ENCODE assay signal across 18 cellular contexts in genomic region chr2:153105829-153106578, GRCh38.
DNase-seq lines count a peak whose midpoint lies in the region; ATAC-seq, FAIRE-seq and TF ChIP-seq lines count a peak whose summit lies in the region.
"Had no signal": no experiment of that assay in that cellular context is flagged by ENCODE, and none has a peak within 500 bp of the region (broad histone marks: within the 10 kb centered on the region; RNA-seq: fewer than 3 reads in every experiment).

No MANE protein-coding gene starts in this region.

- no peak for TF ChIP-seq CTCF in GM12878 (IDR thresholded peaks at IDR 0.05 in 2 of 3, conservative IDR thresholded peaks at IDR 0.05 in 1 of 3; ENCODE audit: control insufficient read depth in 2 of 3, extremely low read depth in 1 of 3, insufficient read depth in 1 of 3, low read depth in 3 of 3, low read length in 3 of 3)
- TF ChIP-seq CTCF in sigmoid colon (IDR thresholded peaks at IDR 0.05) = no peak
- TF ChIP-seq CTCF in left lung (IDR thresholded peaks at IDR 0.05) = no peak

- H3K27me3 ChIP-seq in GM12878 (replicated peaks in 1 of 2; ENCODE audit: control insufficient read depth in 2 of 2, insufficient read depth in 2 of 2, low read length in 1 of 2) (no peaks in the 10 kb centered on the region), sigmoid colon (no peaks in the 10 kb centered on the region), left lung (no peaks in the 10 kb centered on the region)
- H3K27me3 ChIP-seq: tibial nerve had no signal

- POLR2A ChIA-PET in GM12878 (lab: Charles Lee) = no interaction called here

- no peak for FAIRE-seq in GM12878 (lab: Jason Lieb, UNC)
- FAIRE-seq: islet of Langerhans, K562 had no signal

- H3K79me2 ChIP-seq in GM12878 (ENCODE audit: control insufficient read depth, insufficient read depth, low read length) = no peaks in the 10 kb centered on the region

- in situ Hi-C loops in GM12878 (cut with MboI) = no loop called here

- RAD21 ChIA-PET in GM12878 (lab: Charles Lee; ENCODE audit: unreplicated experiment) = no interaction called here

- CTCF ChIA-PET in GM12878 (lab: Yijun Ruan, JAX) = no interaction called here

- H2AFZ ChIP-seq in GM12878 (ENCODE audit: control insufficient read depth, low read depth, low read length) = peak overlapping the region; percentile 86

- H3K4me2 ChIP-seq in GM12878 (ENCODE audit: control insufficient read depth, insufficient read depth) = no peak overlapping the region

- H3K4me1 ChIP-seq in GM12878 (ENCODE audit: control insufficient read depth, insufficient read depth, low read length) = no peaks in the 10 kb centered on the region
- H3K4me1 ChIP-seq in sigmoid colon = peaks cover 0 to 73% (median 46%) of the 10 kb centered on the region in 4 donors
- H3K4me1 ChIP-seq in left lung = no peaks in the 10 kb centered on the region

- TF ChIP-seq POLR2A in GM12878 (IDR thresholded peaks at IDR 0.05; ENCODE audit: low read depth, low read length) (no peak), sigmoid colon (IDR thresholded peaks at IDR 0.05) (no peak)

- no peak for TF ChIP-seq EP300 in GM12878 (IDR thresholded peaks at IDR 0.05; ENCODE audit: borderline replicate concordance in 1 of 2, control insufficient read depth in 1 of 2, low read depth in 2 of 2, low read length in 2 of 2)
- TF ChIP-seq EP300 in sigmoid colon (IDR thresholded peaks at IDR 0.05) = no peak

- no peaks in the 10 kb centered on the region for H3K9me3 ChIP-seq in GM12878 (replicated peaks; ENCODE audit: control insufficient read depth, insufficient read depth, low read length)
- H3K9me3 ChIP-seq in sigmoid colon = no peaks in the 10 kb centered on the region
- H3K9me3 ChIP-seq in left lung = no peaks in the 10 kb centered on the region
- H3K9me3 ChIP-seq: HAP-1, tibial nerve had no signal

- no peaks in the 10 kb centered on the region for H3K36me3 ChIP-seq in GM12878 (ENCODE audit: control insufficient read depth in 2 of 2, insufficient read depth in 2 of 2, low read length in 1 of 2)
- H3K36me3 ChIP-seq in sigmoid colon = no peaks in the 10 kb centered on the region
- H3K36me3 ChIP-seq in left lung = no peaks in the 10 kb centered on the region
- H3K36me3 ChIP-seq: HAP-1, tibial nerve had no signal

- no peak overlapping the region for H3K27ac ChIP-seq in GM12878 (ENCODE audit: control insufficient read depth, insufficient read depth)
- H3K27ac ChIP-seq in sigmoid colon = peak overlapping the region in 3 of 4 donors; percentile 28 to 39 (median 36)
- no peak overlapping the region for H3K27ac ChIP-seq in left lung
- H3K27ac ChIP-seq: skin epidermis, tibial nerve had no signal

- no peak overlapping the region for H3K9ac ChIP-seq in GM12878 (ENCODE audit: control insufficient read depth, insufficient read depth, low read length)

- no peaks in the 10 kb centered on the region for H4K20me1 ChIP-seq in GM12878 (ENCODE audit: control insufficient read depth, insufficient read depth)

- intact Hi-C loops in GM12878 (cut with micrococcal nuclease; ENCODE audit: unreplicated experiment) (no loop called here), sigmoid colon (cut with DNase I) (no loop called here), left lung (cut with DNase I) (no loop called here)

- 0% methylated on average over 2 of the region's 2 CpGs for WGBS in GM12878 (ENCODE audit: insufficient coverage, insufficient replicate concordance, low lambda C conversion rate, missing lambda C conversion rate)
- WGBS in sigmoid colon, 2 donors = 83 to 87% methylated on average over 2 of the region's 2 CpGs

- H3K4me3 ChIP-seq in GM12878 (no peak overlapping the region), sigmoid colon (no peak overlapping the region), left lung (no peak overlapping the region)
- H3K4me3 ChIP-seq: HAP-1, K562, skin epidermis, tibial nerve had no signal

- no TSS peak for BruUV-seq in GM12878 (replicated peaks; lab: Mats Ljungman, UMichigan)

- no peak for TF ChIP-seq RAD21 in GM12878 (IDR thresholded peaks at IDR 0.05; ENCODE audit: insufficient read depth, low read depth, low read length)

- DNase-seq in M059J (ENCODE audit: low read depth) (peak; percentile 29), GM12878 (ENCODE audit: low read depth, low spot score) (no peak), sigmoid colon (no peak), left lung (no peak), dedifferentiated amniotic fluid mesenchymal stem cell (ENCODE audit: extremely low spot score) (no peak), iPS-NIHi7 (ENCODE audit: extremely low spot score) (no peak)
- DNase-seq: activated CD4-positive, alpha-beta memory T cell treated with anti-CD3 and anti-CD28 coated beads, Interleukin-2, amount 10 ng/mL, durations not matched to agents 7 days and 5 days; NCI-H1436 treated with DMSO at 0.1 percent for 48 hours; NCI-H345; nucleus accumbens had no signal

- ATAC-seq in GM18867 (IDR thresholded peaks at IDR 0.05; ENCODE audit: unreplicated experiment) (peak; percentile 26), GM12878 (peak; percentile 40), left lung (no peak), HG03039 (IDR thresholded peaks at IDR 0.05; ENCODE audit: unreplicated experiment) (no peak)
- ATAC-seq: esophagus mucosa, K562 had no signal

- SMC1A ChIA-PET in GM12878 (lab: Charles Lee; ENCODE audit: uncharacterized antibody, unreplicated experiment) = interaction anchor here (1.0 kb wide), 2 partner anchors 10 to 63 kb away, joined by 3 read pairs; no protein-coding TSS in a partner anchor

TF ChIP-seq in GM12878, 131 proteins besides CTCF, POLR2A, EP300 and RAD21:
- TF ChIP-seq ZNF384 (IDR thresholded peaks at IDR 0.05; ENCODE audit: borderline replicate concordance, low read depth, low read length) = no peak
- TF ChIP-seq CEBPB (IDR thresholded peaks at IDR 0.05; ENCODE audit: borderline replicate concordance in 1 of 2, low read depth in 2 of 2, low read length in 2 of 2) = no peak
- TF ChIP-seq CREM (IDR thresholded peaks at IDR 0.05; ENCODE audit: low read depth) = no peak
TF ChIP-seq in GM12878: peak in this region for 0.

Comparison
In these comparisons a context has a peak if more than half of its experiments do, and no peak if none do; other contexts are left out.
1. ATAC-seq: peak in GM18867 (single experiment) and GM12878 (single experiment); none in left lung (single experiment) and HG03039 (single experiment).
2. H3K27ac ChIP-seq: peak in sigmoid colon (3 of 4); none in GM12878 (single experiment) and left lung (0 of 2).